13 cellular contexts compared by ENCODE assay signal in genomic region chr4:143354990-143355389, GRCh38. TPM values are rescaled to one million over a fixed set of nuclear protein-coding genes. Genes with fewer than 3 reads are reported as not detected.
DNase-seq lines count a peak whose midpoint lies in the region; ATAC-seq and TF ChIP-seq lines count a peak whose summit lies in the region.
"Had no signal": no experiment of that assay in that cellular context is flagged by ENCODE, and none has a peak within 500 bp of the region (broad histone marks: within the 10 kb centered on the region; RNA-seq: fewer than 3 reads in every experiment).

No MANE protein-coding gene starts in this region.

- peak; percentile 24 for ATAC-seq in GM19397 (IDR thresholded peaks at IDR 0.05; ENCODE audit: unreplicated experiment)
- ATAC-seq in HG03439 (IDR thresholded peaks at IDR 0.05; ENCODE audit: unreplicated experiment), result peak; percentile 36
- ATAC-seq in stimulated activated naive CD8-positive, alpha-beta T cell treated with anti-CD3 and anti-CD28 coated beads, Interleukin-15, amount 100 ng/mL, for 72 hours, result no peak
- ATAC-seq in HG03378 (IDR thresholded peaks at IDR 0.05; ENCODE audit: unreplicated experiment), result no peak
- ATAC-seq: activated T-cell treated with anti-CD3 and anti-CD28 coated beads, Interleukin-2, amount 50 U/mL, for 4 hours; T-cell had no signal

- DNase-seq in dorsolateral prefrontal cortex (no peak), superior temporal gyrus (ENCODE audit: extremely low spot score) (peak; percentile 35), HEK293T (ENCODE audit: extremely low spot score) (no peak)
- no peak for DNase-seq in activated T-helper 2 cell treated with anti-CD3 and anti-CD28 coated beads, Interferon-gamma antibody, Interleukin-2, Interleukin-4, amounts not matched to agents 10 μg/mL and 5 μg/mL and 100 μg/mL, durations not matched to agents 14 hours and 24 hours and 36 hours (ENCODE audit: low spot score)
- no peak for DNase-seq in stimulated activated naive CD8-positive, alpha-beta T cell treated with anti-CD3 and anti-CD28 coated beads, Interleukin-15, amount 100 ng/mL, for 72 hours
- DNase-seq: activated T-cell treated with anti-CD3 and anti-CD28 coated beads, Interleukin-2, amount 50 U/mL, for 4 hours; immature natural killer cell; NCI-H2171 treated with DMSO at 0.1 percent for 48 hours; T-cell had no signal

- peak overlapping the region in 57 of 59 donors; percentile 1 to 87 (median 70) for H3K27ac ChIP-seq in dorsolateral prefrontal cortex

- no peak overlapping the region for H3K27ac Mint-ChIP-seq in activated T-helper 2 cell treated with anti-CD3 and anti-CD28 coated beads, Interferon-gamma antibody, Interleukin-2, Interleukin-4, amounts not matched to agents 10 μg/mL and 5 μg/mL and 100 μg/mL, durations not matched to agents 14 hours and 24 hours and 36 hours
- H3K27ac Mint-ChIP-seq in stimulated activated naive CD8-positive, alpha-beta T cell treated with anti-CD3 and anti-CD28 coated beads, Interleukin-15, amount 100 ng/mL, for 72 hours, result no peak overlapping the region
- H3K27ac Mint-ChIP-seq: dendritic cell treated with granulocyte-macrophage colony-stimulating factor and Interleukin-4, amounts not matched to agents 40 ng/mL and 50 ng/mL, for 4 days had no signal

- no peak for TF ChIP-seq CTCF in dorsolateral prefrontal cortex (IDR thresholded peaks at IDR 0.05 in 54 of 56, conservative IDR thresholded peaks at IDR 0.05 in 2 of 56; ENCODE audit: low read depth in 1 of 56, partially characterized antibody in 56 of 56)

- peaks cover 21% of the 10 kb centered on the region for H3K4me1 Mint-ChIP-seq in activated T-helper 2 cell treated with anti-CD3 and anti-CD28 coated beads, Interferon-gamma antibody, Interleukin-2, Interleukin-4, amounts not matched to agents 10 μg/mL and 5 μg/mL and 100 μg/mL, durations not matched to agents 14 hours and 24 hours and 36 hours (ENCODE audit: low read depth)
- peaks cover 24% of the 10 kb centered on the region for H3K4me1 Mint-ChIP-seq in stimulated activated naive CD8-positive, alpha-beta T cell treated with anti-CD3 and anti-CD28 coated beads, Interleukin-15, amount 100 ng/mL, for 72 hours

- no peaks in the 10 kb centered on the region for H3K9me3 Mint-ChIP-seq in activated T-helper 2 cell treated with anti-CD3 and anti-CD28 coated beads, Interferon-gamma antibody, Interleukin-2, Interleukin-4, amounts not matched to agents 10 μg/mL and 5 μg/mL and 100 μg/mL, durations not matched to agents 14 hours and 24 hours and 36 hours
- no peaks in the 10 kb centered on the region for H3K9me3 Mint-ChIP-seq in stimulated activated naive CD8-positive, alpha-beta T cell treated with anti-CD3 and anti-CD28 coated beads, Interleukin-15, amount 100 ng/mL, for 72 hours
- H3K9me3 Mint-ChIP-seq: activated T-cell treated with anti-CD3 and anti-CD28 coated beads, Interleukin-2, amount 50 U/mL, for 4 hours; dendritic cell treated with granulocyte-macrophage colony-stimulating factor and Interleukin-4, amounts not matched to agents 40 ng/mL and 50 ng/mL, for 4 days; immature natural killer cell; T-cell had no signal

- H3K36me3 Mint-ChIP-seq in activated T-helper 2 cell treated with anti-CD3 and anti-CD28 coated beads, Interferon-gamma antibody, Interleukin-2, Interleukin-4, amounts not matched to agents 10 μg/mL and 5 μg/mL and 100 μg/mL, durations not matched to agents 14 hours and 24 hours and 36 hours (ENCODE audit: low read depth), result no peaks in the 10 kb centered on the region
- H3K36me3 Mint-ChIP-seq: immature natural killer cell, T-cell had no signal

- H3K4me3 Mint-ChIP-seq in activated T-helper 2 cell treated with anti-CD3 and anti-CD28 coated beads, Interferon-gamma antibody, Interleukin-2, Interleukin-4, amounts not matched to agents 10 μg/mL and 5 μg/mL and 100 μg/mL, durations not matched to agents 14 hours and 24 hours and 36 hours (ENCODE audit: low read depth), result no peak overlapping the region
- H3K4me3 Mint-ChIP-seq in stimulated activated naive CD8-positive, alpha-beta T cell treated with anti-CD3 and anti-CD28 coated beads, Interleukin-15, amount 100 ng/mL, for 72 hours, result no peak overlapping the region
- H3K4me3 Mint-ChIP-seq: activated T-cell treated with anti-CD3 and anti-CD28 coated beads, Interleukin-2, amount 50 U/mL, for 4 hours; dendritic cell treated with granulocyte-macrophage colony-stimulating factor and Interleukin-4, amounts not matched to agents 40 ng/mL and 50 ng/mL, for 4 days; immature natural killer cell; T-cell had no signal

- POLR2A ChIA-PET in HEK293T (lab: Yijun Ruan, JAX), result interaction anchor here (0.7 kb wide), 1 partner anchor 18 kb away, joined by 3 read pairs; the partner anchor contains the start of gene GAB1

- H3K27me3 ChIP-seq in dorsolateral prefrontal cortex, result no peaks in the 10 kb centered on the region

- peak overlapping the region in 15 of 59 donors; percentile 4 to 38 (median 10) for H3K4me3 ChIP-seq in dorsolateral prefrontal cortex

- intact Hi-C loops in dorsolateral prefrontal cortex (cut with DNase I), result no loop called here
- intact Hi-C loops in activated T-helper 2 cell treated with anti-CD3 and anti-CD28 coated beads, Interferon-gamma antibody, Interleukin-2, Interleukin-4, amounts not matched to agents 10 μg/mL and 5 μg/mL and 100 μg/mL, durations not matched to agents 14 hours and 24 hours and 36 hours (cut with micrococcal nuclease), result no loop called here

- CTCF ChIA-PET in HEK293T (lab: Yijun Ruan, JAX), result no interaction called here

- H3K27me3 Mint-ChIP-seq in activated T-helper 2 cell treated with anti-CD3 and anti-CD28 coated beads, Interferon-gamma antibody, Interleukin-2, Interleukin-4, amounts not matched to agents 10 μg/mL and 5 μg/mL and 100 μg/mL, durations not matched to agents 14 hours and 24 hours and 36 hours (ENCODE audit: low read depth), result peaks cover 28% of the 10 kb centered on the region
- peaks cover 10% of the 10 kb centered on the region for H3K27me3 Mint-ChIP-seq in stimulated activated naive CD8-positive, alpha-beta T cell treated with anti-CD3 and anti-CD28 coated beads, Interleukin-15, amount 100 ng/mL, for 72 hours
- H3K27me3 Mint-ChIP-seq: dendritic cell treated with granulocyte-macrophage colony-stimulating factor and Interleukin-4, amounts not matched to agents 40 ng/mL and 50 ng/mL, for 4 days had no signal

TF ChIP-seq in HEK293T, 16 proteins besides CTCF, POLR2A, EP300 and RAD21:
- TF ChIP-seq ELF4 (IDR thresholded peaks at IDR 0.05), result no peak

RNA-seq across cellular contexts. Expression of gene GAB1, which starts 18.3 kb away (rescaled TPM):
- 100 to 1,000 TPM in 85 of 120 experiments, 10 to 100 TPM in 35; 58.5 to 257 (median 116) TPM for total RNA-seq in dorsolateral prefrontal cortex
- 0.78 and 0.96 TPM in 2 replicates for total RNA-seq in activated T-helper 2 cell treated with anti-CD3 and anti-CD28 coated beads, Interferon-gamma antibody, Interleukin-2, Interleukin-4, amounts not matched to agents 10 μg/mL and 5 μg/mL and 100 μg/mL, durations not matched to agents 14 hours and 24 hours and 36 hours

Comparison
In these comparisons a context has a peak if more than half of its experiments do, and no peak if none do; other contexts are left out.
1. ATAC-seq: peak in GM19397 (single experiment) and HG03439 (single experiment); none in stimulated activated naive CD8-positive, alpha-beta T cell treated with anti-CD3 and anti-CD28 coated beads, Interleukin-15, amount 100 ng/mL, for 72 hours (single experiment) and HG03378 (single experiment).
2. RNA of gene GAB1, which starts 18.3 kb away (total RNA-seq): 58.5 to 257 TPM in dorsolateral prefrontal cortex; 0.78 to 0.96 TPM in activated T-helper 2 cell treated with anti-CD3 and anti-CD28 coated beads, Interferon-gamma antibody, Interleukin-2, Interleukin-4, amounts not matched to agents 10 μg/mL and 5 μg/mL and 100 μg/mL, durations not matched to agents 14 hours and 24 hours and 36 hours; every median in the first group is over 10 times any median in the second.